Comparison of ENCODE assay signal across 8 cellular contexts in genomic region chr17:55348749-55349354, GRCh38.
DNase-seq lines count a peak whose midpoint lies in the region; ATAC-seq and TF ChIP-seq lines count a peak whose summit lies in the region.

No MANE protein-coding gene starts in this region.

- TF ChIP-seq EP300 in tibial nerve (IDR thresholded peaks at IDR 0.05), result no peak

- ATAC-seq in HG03139 (IDR thresholded peaks at IDR 0.05; ENCODE audit: unreplicated experiment), result peak; percentile 61

- TF ChIP-seq POLR2A in tibial nerve (IDR thresholded peaks at IDR 0.05), result no peak

- H3K36me3 ChIP-seq in tibial nerve, result no peaks in the 10 kb centered on the region

- H3K9me3 Mint-ChIP-seq in endothelial cell (ENCODE audit: unreplicated experiment), result no peaks in the 10 kb centered on the region

- H3K4me1 ChIP-seq in tibial nerve, result peaks cover 0 to 6% (median 0%) of the 10 kb centered on the region in 4 donors

- H3K36me3 Mint-ChIP-seq in endothelial cell (ENCODE audit: low read depth, unreplicated experiment), result no peaks in the 10 kb centered on the region

- TF ChIP-seq CTCF in endothelial cell (IDR thresholded peaks at IDR 0.05; ENCODE audit: unreplicated experiment) (peak; percentile 76), tibial nerve (IDR thresholded peaks at IDR 0.05) (peak; percentile 66 to 89 (median 80))

- DNase-seq in G401 (ENCODE audit: low spot score), result peak; percentile 75
- peak; percentile 43 to 63 for DNase-seq in NCI-H524 (lab: John Stamatoyannopoulos, UW)
- peak; percentile 31 to 48 for DNase-seq in activated CD4-positive, alpha-beta T cell treated with anti-CD3 and anti-CD28 coated beads, Interleukin-2, amount 50 U/mL, for 48 hours
- DNase-seq in endothelial cell (ENCODE audit: low spot score), result peak; percentile 42
- DNase-seq in mucosa of gallbladder (ENCODE audit: low spot score), result peak; percentile 50
- DNase-seq in tibial nerve (ENCODE audit: low spot score in 2 of 2), result peak; percentile 15 to 38
- DNase-seq in cortex of kidney (lab: John Stamatoyannopoulos, UW), result no peak

- WGBS in tibial nerve, 2 donors, result 17 to 21% methylated on average over 10 of the region's 10 CpGs

- no peak overlapping the region for H3K27ac ChIP-seq in tibial nerve

- peaks cover 4% of the 10 kb centered on the region for H3K27me3 Mint-ChIP-seq in endothelial cell (ENCODE audit: unreplicated experiment)

- H3K4me1 Mint-ChIP-seq in endothelial cell (ENCODE audit: unreplicated experiment), result no peaks in the 10 kb centered on the region

- no peaks in the 10 kb centered on the region for H3K27me3 ChIP-seq in tibial nerve

- H3K4me3 Mint-ChIP-seq in endothelial cell (ENCODE audit: unreplicated experiment), result no peak overlapping the region

- in situ Hi-C loops in G401 (cut with HindIII; ENCODE audit: low sequenced_read_pairs), result no loop called here

- peaks cover 0 to 6% (median 0%) of the 10 kb centered on the region in 4 donors for H3K9me3 ChIP-seq in tibial nerve

- no peak overlapping the region for H3K27ac Mint-ChIP-seq in endothelial cell (ENCODE audit: unreplicated experiment)

- H3K4me3 ChIP-seq in tibial nerve, result no peak overlapping the region
